26 cellular contexts compared by ENCODE assay signal in the genomic region with DNA sequence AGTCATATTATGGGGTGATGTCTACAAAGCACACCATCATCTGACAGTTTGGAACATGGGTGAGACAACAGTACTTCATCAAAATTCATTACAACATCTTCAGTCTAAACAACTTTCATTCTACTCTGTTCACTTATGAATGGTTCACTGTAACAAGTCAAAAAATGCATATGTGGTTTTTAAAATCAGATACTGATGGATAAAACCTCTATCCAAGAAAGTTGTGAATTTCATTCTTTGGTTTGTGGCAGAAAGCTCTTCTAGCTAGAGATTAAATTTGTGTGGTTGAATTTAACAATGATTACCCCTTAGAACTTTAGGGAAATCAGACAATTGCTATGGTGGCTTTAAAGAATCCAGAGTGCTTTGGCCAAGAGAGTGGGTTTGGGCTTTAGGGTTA.
DNase-seq lines count a peak whose midpoint lies in the region; ATAC-seq, FAIRE-seq and TF ChIP-seq lines count a peak whose summit lies in the region.
"Had no signal": no experiment of that assay in that cellular context is flagged by ENCODE, and none has a peak within 500 bp of the region (broad histone marks: within the 10 kb centered on the region; RNA-seq: fewer than 3 reads in every experiment).

No MANE protein-coding gene starts in this region.

- H2AFZ ChIP-seq in astrocyte (ENCODE audit: low read depth, low read length) = no peak overlapping the region

- H3K4me3 ChIP-seq in astrocyte (ENCODE audit: insufficient read depth, low read depth, low read length) (no peak overlapping the region), aorta (ENCODE audit: low read length in 2 of 2) (no peak overlapping the region)
- H3K4me3 ChIP-seq: BLaER1 had no signal

- intact Hi-C loops in aorta (cut with DNase I) = no loop called here

- H3K27me3 Mint-ChIP-seq in astrocyte (ENCODE audit: low read depth, unreplicated experiment) = no peaks in the 10 kb centered on the region
- H3K27me3 Mint-ChIP-seq: CD4-positive, alpha-beta memory T cell had no signal

- no peaks in the 10 kb centered on the region for H3K9me3 ChIP-seq in astrocyte (ENCODE audit: insufficient read depth, low read depth, low read length)
- no peaks in the 10 kb centered on the region for H3K9me3 ChIP-seq in aorta (ENCODE audit: control insufficient read depth, low read length)
- H3K9me3 ChIP-seq: BE2C, BLaER1, Caco-2 had no signal

- no peak for FAIRE-seq in astrocyte (lab: Jason Lieb, UNC)
- FAIRE-seq: A204.1, D721Med, G401.6, GM12891, GM19239 had no signal

- no peaks in the 10 kb centered on the region for H3K9me3 Mint-ChIP-seq in astrocyte (ENCODE audit: unreplicated experiment)
- H3K9me3 Mint-ChIP-seq: CD8-positive, alpha-beta memory T cell had no signal

- no peaks in the 10 kb centered on the region for H3K4me1 ChIP-seq in astrocyte (ENCODE audit: insufficient read depth, low read length)
- H3K4me1 ChIP-seq in aorta (ENCODE audit: control insufficient read depth in 1 of 2, insufficient read depth in 2 of 2, low read length in 2 of 2) = peaks cover 0 to 2% of the 10 kb centered on the region in 2 donors
- H3K4me1 ChIP-seq: BE2C, Caco-2 had no signal

- in situ Hi-C loops in SK-MEL-5 (cut with HindIII; ENCODE audit: low pct_unique_long_range_greater_than_20kb, low sequenced_read_pairs) = no loop called here

- H3K4me3 Mint-ChIP-seq in astrocyte (ENCODE audit: unreplicated experiment) = no peak overlapping the region
- H3K4me3 Mint-ChIP-seq: CD14-positive monocyte; CD4-positive, alpha-beta memory T cell; CD4-positive, CD25-positive, alpha-beta regulatory T cell; CD8-positive, alpha-beta memory T cell had no signal

- H3K4me1 Mint-ChIP-seq in astrocyte (ENCODE audit: low read depth, unreplicated experiment) = peaks cover 12% of the 10 kb centered on the region

- no peaks in the 10 kb centered on the region for H3K36me3 ChIP-seq in astrocyte (ENCODE audit: insufficient read depth, low read length)
- no peaks in the 10 kb centered on the region for H3K36me3 ChIP-seq in aorta (ENCODE audit: control insufficient read depth in 1 of 2, insufficient read depth in 2 of 2, low read length in 1 of 2)
- H3K36me3 ChIP-seq: BE2C, BLaER1 had no signal

- ATAC-seq in stimulated activated naive CD8-positive, alpha-beta T cell treated with anti-CD3 and anti-CD28 coated beads, Interleukin-15, Interleukin-2, amounts not matched to agents 100 U/mL and 50 U/mL, for 24 hours = no peak
- no peak for ATAC-seq in aorta (ENCODE audit: low FRiP score)
- no peak for ATAC-seq in HG02973 (IDR thresholded peaks at IDR 0.05; ENCODE audit: unreplicated experiment)

- no peaks in the 10 kb centered on the region for H3K79me2 ChIP-seq in astrocyte (ENCODE audit: insufficient read depth, low read length)

- H3K27ac ChIP-seq in astrocyte (ENCODE audit: low read depth, low read length) (no peak overlapping the region), aorta (ENCODE audit: low read depth in 1 of 2, low read length in 2 of 2) (no peak overlapping the region)
- H3K27ac ChIP-seq: BLaER1 had no signal

- TF ChIP-seq CTCF in astrocyte (IDR thresholded peaks at IDR 0.05; ENCODE audit: insufficient read depth, low read depth, low read length) = no peak

- peak; percentile 3 for DNase-seq in M059J (ENCODE audit: low read depth)
- peak; percentile 51 for DNase-seq in SK-MEL-5 (ENCODE audit: low read depth, low spot score)
- peak; percentile 53 for DNase-seq in astrocyte (ENCODE audit: low read depth)
- peak; percentile 88 for DNase-seq in foreskin melanocyte
- no peak for DNase-seq in stimulated activated naive CD8-positive, alpha-beta T cell treated with anti-CD3 and anti-CD28 coated beads, Interleukin-15, Interleukin-2, amounts not matched to agents 100 U/mL and 50 U/mL, for 24 hours
- no peak for DNase-seq in aorta
- no peak for DNase-seq in NCI-H146 treated with DMSO at 0.1 percent for 48 hours (lab: John Stamatoyannopoulos, UW; ENCODE audit: unreplicated experiment)
- DNase-seq: 8988T; ACHN; BE2C; C1 segment of cervical spinal cord; Caco-2; Calu3; CD4-positive, alpha-beta memory T cell; CD4-positive, CD25-positive, alpha-beta regulatory T cell; CD8-positive, alpha-beta memory T cell; DMS79 treated with DMSO at 0.1 percent for 48 hours; GF-D8 had no signal

- no peaks in the 10 kb centered on the region for H3K27me3 ChIP-seq in astrocyte (ENCODE audit: insufficient read depth, low read length)
- H3K27me3 ChIP-seq in aorta (ENCODE audit: control insufficient read depth in 1 of 2, insufficient read depth in 2 of 2, low read length in 1 of 2) = no peaks in the 10 kb centered on the region
- H3K27me3 ChIP-seq: BE2C, BLaER1 had no signal

- H3K36me3 Mint-ChIP-seq in astrocyte (ENCODE audit: low read depth, unreplicated experiment) = peaks cover 1% of the 10 kb centered on the region
- H3K36me3 Mint-ChIP-seq: CD14-positive monocyte; CD4-positive, alpha-beta memory T cell; CD4-positive, CD25-positive, alpha-beta regulatory T cell; CD8-positive, alpha-beta memory T cell had no signal

- H3K27ac Mint-ChIP-seq in astrocyte (ENCODE audit: unreplicated experiment) = no peak overlapping the region
- H3K27ac Mint-ChIP-seq: CD14-positive monocyte; CD4-positive, alpha-beta memory T cell; CD4-positive, CD25-positive, alpha-beta regulatory T cell; CD8-positive, alpha-beta memory T cell had no signal

- H3K4me2 ChIP-seq in astrocyte (ENCODE audit: low read length) = no peak overlapping the region
- H3K4me2 ChIP-seq: BLaER1 had no signal

- H4K20me1 ChIP-seq in astrocyte (ENCODE audit: insufficient read depth, low read length) = no peaks in the 10 kb centered on the region
- H4K20me1 ChIP-seq: BLaER1 had no signal

- no peak overlapping the region for H3K9ac ChIP-seq in astrocyte (ENCODE audit: low read length)
- H3K9ac ChIP-seq: BLaER1 had no signal

Comparison
In these comparisons a context has a peak if more than half of its experiments do, and no peak if none do; other contexts are left out.
1. DNase-seq: peak in M059J (single experiment), SK-MEL-5 (single experiment), astrocyte (single experiment) and foreskin melanocyte (single experiment); none in stimulated activated naive CD8-positive, alpha-beta T cell treated with anti-CD3 and anti-CD28 coated beads, Interleukin-15, Interleukin-2, amounts not matched to agents 100 U/mL and 50 U/mL, for 24 hours (single experiment), aorta (0 of 2) and NCI-H146 treated with DMSO at 0.1 percent for 48 hours (single experiment).